Comparison of ENCODE assay signal across 27 cellular contexts in the genomic region with DNA sequence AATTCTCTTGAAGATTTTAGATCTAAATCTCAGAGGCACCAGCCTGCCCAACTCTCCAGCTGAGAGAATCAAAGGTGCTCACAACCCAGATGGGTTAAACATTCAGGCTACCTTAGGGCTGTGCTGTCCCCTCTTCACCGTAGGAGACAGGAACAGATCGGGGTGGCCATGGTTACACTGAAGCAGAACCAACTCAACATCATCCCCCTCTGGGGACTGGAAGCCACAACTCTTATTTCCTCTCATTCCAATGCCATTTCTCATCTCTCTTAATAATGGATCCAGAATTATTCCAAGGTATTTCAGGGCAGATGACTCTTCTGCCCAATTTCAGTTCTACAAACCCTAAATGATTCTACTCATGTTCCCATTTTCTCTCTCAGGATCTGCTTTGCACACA.
DNase-seq lines count a peak whose midpoint lies in the region; TF ChIP-seq lines count a peak whose summit lies in the region.
"Had no signal": no experiment of that assay in that cellular context is flagged by ENCODE, and none has a peak within 500 bp of the region (broad histone marks: within the 10 kb centered on the region; RNA-seq: fewer than 3 reads in every experiment).

No MANE protein-coding gene starts in this region.

- no peak overlapping the region for H3K4me3 Mint-ChIP-seq in activated CD4-positive, alpha-beta T cell treated with anti-CD3 and anti-CD28 coated beads, Interleukin-2, amount 10 ng/mL, durations not matched to agents 24 days and 14 days
- H3K4me3 Mint-ChIP-seq: activated CD4-positive, alpha-beta memory T cell treated with anti-CD3 and anti-CD28 coated beads, Interleukin-2, amount 10 ng/mL, durations not matched to agents 7 days and 5 days; brain; CD8-positive, alpha-beta T cell; GM23338; stimulated activated memory B cell treated with anti-CD40 and anti-IgM and Interleukin-4, amounts not matched to agents 10 μg/mL and 1 μg/mL and 100 μg/mL, for 72 hours; T-helper 1 cell treated with Interleukin-12 subunit alpha and Interleukin-12 subunit beta and Interleukin-4 antibody, amounts not matched to agents 30 μg/mL and 1 μg/mL, for 36 hours had no signal

- H3K27ac ChIP-seq in GM23248 (no peak overlapping the region), coronary artery (no peak overlapping the region)
- H3K27ac ChIP-seq: gastrocnemius medialis, ovary, skin epidermis, upper lobe of left lung had no signal

- no peaks in the 10 kb centered on the region for H3F3A ChIP-seq in GM23248 (ENCODE audit: insufficient read depth)

- H3K36me3 Mint-ChIP-seq in activated CD4-positive, alpha-beta T cell treated with anti-CD3 and anti-CD28 coated beads, Interleukin-2, amount 10 ng/mL, durations not matched to agents 24 days and 14 days (ENCODE audit: low read depth), result no peaks in the 10 kb centered on the region
- H3K36me3 Mint-ChIP-seq: brain; CD8-positive, alpha-beta T cell; stimulated activated memory B cell treated with anti-CD40 and anti-IgM and Interleukin-4, amounts not matched to agents 10 μg/mL and 1 μg/mL and 100 μg/mL, for 72 hours had no signal

- intact Hi-C loops in activated CD4-positive, alpha-beta T cell treated with anti-CD3 and anti-CD28 coated beads, Interleukin-2, amount 10 ng/mL, durations not matched to agents 24 days and 14 days (cut with micrococcal nuclease), result no loop called here

- no peak overlapping the region for H3K4me2 ChIP-seq in GM23248 (ENCODE audit: unreplicated experiment)
- H3K4me2 ChIP-seq: GM23338 had no signal

- no peaks in the 10 kb centered on the region for H3K79me2 ChIP-seq in GM23248 (ENCODE audit: insufficient read depth)

- no peaks in the 10 kb centered on the region for H3K4me1 ChIP-seq in GM23248 (ENCODE audit: insufficient read depth)
- H3K4me1 ChIP-seq: BE2C, gastrocnemius medialis, upper lobe of left lung had no signal

- H3K9me3 ChIP-seq in GM23248 (ENCODE audit: low read depth), result no peaks in the 10 kb centered on the region
- H3K9me3 ChIP-seq: BE2C, gastrocnemius medialis, ovary, upper lobe of left lung had no signal

- H2AFZ ChIP-seq in GM23248, result no peak overlapping the region
- H2AFZ ChIP-seq: GM23338 had no signal

- no peaks in the 10 kb centered on the region for H3K4me1 Mint-ChIP-seq in activated CD4-positive, alpha-beta T cell treated with anti-CD3 and anti-CD28 coated beads, Interleukin-2, amount 10 ng/mL, durations not matched to agents 24 days and 14 days
- H3K4me1 Mint-ChIP-seq: activated CD4-positive, alpha-beta memory T cell treated with anti-CD3 and anti-CD28 coated beads, Interleukin-2, amount 10 ng/mL, durations not matched to agents 7 days and 5 days; brain; stimulated activated memory B cell treated with anti-CD40 and anti-IgM and Interleukin-4, amounts not matched to agents 10 μg/mL and 1 μg/mL and 100 μg/mL, for 72 hours had no signal

- peaks cover 11% of the 10 kb centered on the region for H3K27me3 ChIP-seq in GM23248 (replicated peaks; ENCODE audit: insufficient read depth)
- H3K27me3 ChIP-seq: BE2C, gastrocnemius medialis, ovary, upper lobe of left lung had no signal

- H3K9ac ChIP-seq in GM23248, result no peak overlapping the region

- TF ChIP-seq CTCF in coronary artery (IDR thresholded peaks at IDR 0.05), result no peak

- H3K4me3 ChIP-seq in GM23248 (no peak overlapping the region), coronary artery (no peak overlapping the region)
- H3K4me3 ChIP-seq: gastrocnemius medialis, GM23338, ovary, skin epidermis, upper lobe of left lung had no signal

- DNase-seq in ACHN (peak; percentile 48), GM23248 (peak; percentile 23), RPMI7951 (ENCODE audit: low read depth) (peak; percentile 17), glomerular visceral epithelial cell (ENCODE audit: extremely low spot score) (peak; percentile 53), NCI-H2227 (lab: John Stamatoyannopoulos, UW; ENCODE audit: unreplicated experiment) (no peak), germinal center (ENCODE audit: low spot score) (no peak), coronary artery (ENCODE audit: low spot score) (no peak)
- no peak for DNase-seq in activated CD4-positive, alpha-beta T cell treated with anti-CD3 and anti-CD28 coated beads, Interleukin-2, amount 10 ng/mL, durations not matched to agents 24 days and 14 days
- DNase-seq: activated CD4-positive, alpha-beta memory T cell treated with anti-CD3 and anti-CD28 coated beads, Interleukin-2, amount 10 ng/mL, durations not matched to agents 7 days and 5 days; activated CD4-positive, CD25-positive, alpha-beta regulatory T cell treated with anti-CD3 and anti-CD28 coated beads, Interleukin-2, amount 50 U/mL, for 72 hours; activated CD8-positive, alpha-beta memory T cell treated with anti-CD3 and anti-CD28 coated beads, Interleukin-2, amount 50 U/mL, for 4 hours; activated naive CD4-positive, alpha-beta T cell treated with Interleukin-2 at 50 U/mL for 16 hours; BE2C; CD8-positive, alpha-beta T cell; gastrocnemius medialis; NCI-H1092; NCI-H187 treated with DMSO at 0.1 percent for 48 hours; NCI-H524 treated with DMSO at 0.1 percent for 48 hours; OCI-M1; ovary; retina; upper lobe of left lung had no signal

- in situ Hi-C loops in ACHN (cut with HindIII; ENCODE audit: low pct_ligation_motif_present, low pct_unique_long_range_greater_than_20kb, low sequenced_read_pairs), result no loop called here
- in situ Hi-C loops in GM23248 (cut with MboI), result no loop called here

- no peaks in the 10 kb centered on the region for H3K9me2 ChIP-seq in GM23248 (ENCODE audit: insufficient read depth)

- H4K20me1 ChIP-seq in GM23248 (ENCODE audit: insufficient read depth), result no peaks in the 10 kb centered on the region

- no peaks in the 10 kb centered on the region for H3K9me3 Mint-ChIP-seq in activated CD4-positive, alpha-beta T cell treated with anti-CD3 and anti-CD28 coated beads, Interleukin-2, amount 10 ng/mL, durations not matched to agents 24 days and 14 days
- H3K9me3 Mint-ChIP-seq: activated CD4-positive, alpha-beta memory T cell treated with anti-CD3 and anti-CD28 coated beads, Interleukin-2, amount 10 ng/mL, durations not matched to agents 7 days and 5 days; CD8-positive, alpha-beta T cell; GM23338; T-helper 1 cell treated with Interleukin-12 subunit alpha and Interleukin-12 subunit beta and Interleukin-4 antibody, amounts not matched to agents 30 μg/mL and 1 μg/mL, for 36 hours had no signal

- no peak overlapping the region for H3K27ac Mint-ChIP-seq in activated CD4-positive, alpha-beta T cell treated with anti-CD3 and anti-CD28 coated beads, Interleukin-2, amount 10 ng/mL, durations not matched to agents 24 days and 14 days
- H3K27ac Mint-ChIP-seq: activated CD4-positive, alpha-beta memory T cell treated with anti-CD3 and anti-CD28 coated beads, Interleukin-2, amount 10 ng/mL, durations not matched to agents 7 days and 5 days; brain; CD8-positive, alpha-beta T cell; GM23338; stimulated activated memory B cell treated with anti-CD40 and anti-IgM and Interleukin-4, amounts not matched to agents 10 μg/mL and 1 μg/mL and 100 μg/mL, for 72 hours; T-helper 1 cell treated with Interleukin-12 subunit alpha and Interleukin-12 subunit beta and Interleukin-4 antibody, amounts not matched to agents 30 μg/mL and 1 μg/mL, for 36 hours had no signal

- no peaks in the 10 kb centered on the region for H3K27me3 Mint-ChIP-seq in activated CD4-positive, alpha-beta T cell treated with anti-CD3 and anti-CD28 coated beads, Interleukin-2, amount 10 ng/mL, durations not matched to agents 24 days and 14 days
- H3K27me3 Mint-ChIP-seq: activated CD4-positive, alpha-beta memory T cell treated with anti-CD3 and anti-CD28 coated beads, Interleukin-2, amount 10 ng/mL, durations not matched to agents 7 days and 5 days; stimulated activated memory B cell treated with anti-CD40 and anti-IgM and Interleukin-4, amounts not matched to agents 10 μg/mL and 1 μg/mL and 100 μg/mL, for 72 hours had no signal

- WGBS in GM23248 (ENCODE audit: low coverage in 1 of 2, low lambda C conversion rate in 2 of 2, missing lambda C conversion rate in 2 of 2), 2 experiments, result 67 to 74% methylated on average over 2 of the region's 2 CpGs

- H3K36me3 ChIP-seq in GM23248 (ENCODE audit: low read depth), result no peaks in the 10 kb centered on the region
- H3K36me3 ChIP-seq: BE2C, gastrocnemius medialis, ovary, upper lobe of left lung had no signal

Comparison
In these comparisons a context has a peak if more than half of its experiments do, and no peak if none do; other contexts are left out.
1. DNase-seq: peak in ACHN (single experiment), GM23248 (single experiment), RPMI7951 (single experiment) and glomerular visceral epithelial cell (single experiment); none in NCI-H2227 (single experiment), germinal center (single experiment), activated CD4-positive, alpha-beta T cell treated with anti-CD3 and anti-CD28 coated beads, Interleukin-2, amount 10 ng/mL, durations not matched to agents 24 days and 14 days (single experiment) and coronary artery (single experiment).